Comparison of ENCODE assay signal across 1 cellular context in the genomic region with DNA sequence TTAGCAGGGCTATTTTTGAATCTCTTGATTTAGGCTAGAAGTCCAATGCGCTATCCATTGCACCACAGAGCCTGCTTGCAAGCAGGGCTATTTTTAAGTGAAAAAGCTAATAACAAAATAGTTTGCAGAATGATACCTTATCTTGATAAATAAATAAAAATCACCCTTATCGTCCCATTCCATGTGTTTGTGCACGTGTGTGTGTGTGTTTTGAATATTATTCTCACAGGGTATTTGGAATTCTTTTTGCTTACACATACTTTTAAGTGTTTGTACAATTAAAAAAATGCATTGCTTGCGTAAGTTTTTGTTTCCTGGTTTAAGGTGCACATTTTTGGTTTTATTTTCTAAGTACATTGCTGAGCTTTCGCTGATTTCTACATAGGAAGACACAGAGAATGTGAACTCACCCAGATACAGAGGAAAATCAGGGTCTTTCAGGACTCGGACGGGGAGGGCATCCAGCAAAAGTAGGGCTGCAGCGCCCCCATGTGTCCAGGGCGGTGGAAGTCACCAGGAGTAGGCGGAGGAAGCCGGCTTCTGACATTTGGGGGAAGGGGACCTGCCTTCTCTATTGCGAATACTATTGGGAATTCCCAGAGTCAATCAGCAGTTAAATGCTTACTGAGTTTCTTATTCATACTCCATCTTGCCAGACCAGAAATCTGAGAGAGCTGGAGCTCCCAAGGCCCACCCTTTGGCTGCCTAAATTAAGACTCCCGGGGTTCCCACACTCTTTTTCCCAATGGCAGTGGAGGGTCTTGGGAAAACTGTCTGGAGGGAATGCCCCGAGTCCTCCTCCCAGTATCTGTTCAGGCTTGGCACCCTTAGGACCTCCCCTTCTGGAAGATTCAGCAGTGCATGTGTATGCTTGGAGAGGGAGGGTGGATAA.
A peak's percentile ranks its signal among the peaks of the same experiment; 100 is the strongest.
TF ChIP-seq lines count a peak whose summit lies in the region.

No MANE protein-coding gene starts in this region.

TF ChIP-seq in HepG2, 621 proteins besides CTCF, POLR2A, EP300 and RAD21 (continued from another document and continues in another):
- no peak for TF ChIP-seq ZC3H4 (CRISPR knock-in tag; IDR thresholded peaks at IDR 0.05; ENCODE audit: borderline replicate concordance)
- no peak for TF ChIP-seq ZNF383 (CRISPR knock-in tag; IDR thresholded peaks at IDR 0.05; ENCODE audit: borderline replicate concordance)
- no peak for TF ChIP-seq REXO4 (CRISPR knock-in tag; IDR thresholded peaks at IDR 0.05; ENCODE audit: borderline replicate concordance)
- TF ChIP-seq ZNF619 (CRISPR knock-in tag; IDR thresholded peaks at IDR 0.05), result no peak
- TF ChIP-seq KLF11 (CRISPR knock-in tag; IDR thresholded peaks at IDR 0.05), result no peak
- no peak for TF ChIP-seq ZNF674 (CRISPR knock-in tag; IDR thresholded peaks at IDR 0.05; ENCODE audit: low read depth)
- no peak for TF ChIP-seq THAP11 (CRISPR knock-in tag; IDR thresholded peaks at IDR 0.05)
- TF ChIP-seq, protein P1, sequence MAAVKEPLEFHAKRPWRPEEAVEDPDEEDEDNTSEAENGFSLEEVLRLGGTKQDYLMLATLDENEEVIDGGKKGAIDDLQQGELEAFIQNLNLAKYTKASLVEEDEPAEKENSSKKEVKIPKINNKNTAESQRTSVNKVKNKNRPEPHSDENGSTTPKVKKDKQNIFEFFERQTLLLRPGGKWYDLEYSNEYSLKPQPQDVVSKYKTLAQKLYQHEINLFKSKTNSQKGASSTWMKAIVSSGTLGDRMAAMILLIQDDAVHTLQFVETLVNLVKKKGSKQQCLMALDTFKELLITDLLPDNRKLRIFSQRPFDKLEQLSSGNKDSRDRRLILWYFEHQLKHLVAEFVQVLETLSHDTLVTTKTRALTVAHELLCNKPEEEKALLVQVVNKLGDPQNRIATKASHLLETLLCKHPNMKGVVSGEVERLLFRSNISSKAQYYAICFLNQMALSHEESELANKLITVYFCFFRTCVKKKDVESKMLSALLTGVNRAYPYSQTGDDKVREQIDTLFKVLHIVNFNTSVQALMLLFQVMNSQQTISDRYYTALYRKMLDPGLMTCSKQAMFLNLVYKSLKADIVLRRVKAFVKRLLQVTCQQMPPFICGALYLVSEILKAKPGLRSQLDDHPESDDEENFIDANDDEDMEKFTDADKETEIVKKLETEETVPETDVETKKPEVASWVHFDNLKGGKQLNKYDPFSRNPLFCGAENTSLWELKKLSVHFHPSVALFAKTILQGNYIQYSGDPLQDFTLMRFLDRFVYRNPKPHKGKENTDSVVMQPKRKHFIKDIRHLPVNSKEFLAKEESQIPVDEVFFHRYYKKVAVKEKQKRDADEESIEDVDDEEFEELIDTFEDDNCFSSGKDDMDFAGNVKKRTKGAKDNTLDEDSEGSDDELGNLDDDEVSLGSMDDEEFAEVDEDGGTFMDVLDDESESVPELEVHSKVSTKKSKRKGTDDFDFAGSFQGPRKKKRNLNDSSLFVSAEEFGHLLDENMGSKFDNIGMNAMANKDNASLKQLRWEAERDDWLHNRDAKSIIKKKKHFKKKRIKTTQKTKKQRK (IDR thresholded peaks at IDR 0.05; ENCODE audit: low read length), result no peak
- peak; percentile 23; the same call in 1 of the 2 replicates for TF ChIP-seq ZBTB7B (CRISPR knock-in tag; IDR thresholded peaks at IDR 0.05)
- TF ChIP-seq SIN3B (IDR thresholded peaks at IDR 0.05; ENCODE audit: low read length), result no peak
- TF ChIP-seq HNRNPL (IDR thresholded peaks at IDR 0.05; ENCODE audit: low read depth, low read length), result no peak
- TF ChIP-seq NR2F1 (CRISPR knock-in tag; IDR thresholded peaks at IDR 0.05), result no peak
- TF ChIP-seq, protein P2, sequence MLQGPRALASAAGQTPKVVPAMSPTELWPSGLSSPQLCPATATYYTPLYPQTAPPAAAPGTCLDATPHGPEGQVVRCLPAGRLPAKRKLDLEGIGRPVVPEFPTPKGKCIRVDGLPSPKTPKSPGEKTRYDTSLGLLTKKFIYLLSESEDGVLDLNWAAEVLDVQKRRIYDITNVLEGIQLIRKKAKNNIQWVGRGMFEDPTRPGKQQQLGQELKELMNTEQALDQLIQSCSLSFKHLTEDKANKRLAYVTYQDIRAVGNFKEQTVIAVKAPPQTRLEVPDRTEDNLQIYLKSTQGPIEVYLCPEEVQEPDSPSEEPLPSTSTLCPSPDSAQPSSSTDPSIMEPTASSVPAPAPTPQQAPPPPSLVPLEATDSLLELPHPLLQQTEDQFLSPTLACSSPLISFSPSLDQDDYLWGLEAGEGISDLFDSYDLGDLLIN (CRISPR knock-in tag; IDR thresholded peaks at IDR 0.05; ENCODE audit: borderline replicate concordance), result no peak
- no peak for TF ChIP-seq ZNF350 (CRISPR knock-in tag; IDR thresholded peaks at IDR 0.05; ENCODE audit: borderline replicate concordance, low read depth)
- peak; percentile 17 to 69; a peak in 2 of 4 replicates for TF ChIP-seq MAFK (conservative IDR thresholded peaks at IDR 0.05 in 1 of 2, IDR thresholded peaks at IDR 0.05 in 1 of 2; ENCODE audit: low read length in 2 of 2)
- TF ChIP-seq ZNF460 (CRISPR knock-in tag; IDR thresholded peaks at IDR 0.05; ENCODE audit: borderline replicate concordance), result no peak
- no peak for TF ChIP-seq DNMT1 (CRISPR knock-in tag; IDR thresholded peaks at IDR 0.05)
- TF ChIP-seq, protein P3, sequence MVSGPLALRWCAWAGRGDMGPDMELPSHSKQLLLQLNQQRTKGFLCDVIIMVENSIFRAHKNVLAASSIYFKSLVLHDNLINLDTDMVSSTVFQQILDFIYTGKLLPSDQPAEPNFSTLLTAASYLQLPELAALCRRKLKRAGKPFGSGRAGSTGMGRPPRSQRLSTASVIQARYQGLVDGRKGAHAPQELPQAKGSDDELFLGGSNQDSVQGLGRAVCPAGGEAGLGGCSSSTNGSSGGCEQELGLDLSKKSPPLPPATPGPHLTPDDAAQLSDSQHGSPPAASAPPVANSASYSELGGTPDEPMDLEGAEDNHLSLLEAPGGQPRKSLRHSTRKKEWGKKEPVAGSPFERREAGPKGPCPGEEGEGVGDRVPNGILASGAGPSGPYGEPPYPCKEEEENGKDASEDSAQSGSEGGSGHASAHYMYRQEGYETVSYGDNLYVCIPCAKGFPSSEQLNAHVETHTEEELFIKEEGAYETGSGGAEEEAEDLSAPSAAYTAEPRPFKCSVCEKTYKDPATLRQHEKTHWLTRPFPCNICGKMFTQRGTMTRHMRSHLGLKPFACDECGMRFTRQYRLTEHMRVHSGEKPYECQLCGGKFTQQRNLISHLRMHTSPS (CRISPR knock-in tag; IDR thresholded peaks at IDR 0.05; ENCODE audit: low read depth), result no peak
- no peak for TF ChIP-seq HIVEP1 (CRISPR knock-in tag; IDR thresholded peaks at IDR 0.05)
- TF ChIP-seq SOX5 (CRISPR knock-in tag; IDR thresholded peaks at IDR 0.05; ENCODE audit: borderline replicate concordance), result 0 out of 2 replicates have a peak, but pooled peaks have one; percentile 15
- TF ChIP-seq GATAD2A (CRISPR knock-in tag; IDR thresholded peaks at IDR 0.05), result peak; percentile 40; the same call in 1 of the 2 replicates
- TF ChIP-seq RBAK (CRISPR knock-in tag; IDR thresholded peaks at IDR 0.05), result no peak
- TF ChIP-seq ZNF432 (CRISPR knock-in tag; IDR thresholded peaks at IDR 0.05; ENCODE audit: borderline replicate concordance), result no peak
- TF ChIP-seq, protein P4, sequence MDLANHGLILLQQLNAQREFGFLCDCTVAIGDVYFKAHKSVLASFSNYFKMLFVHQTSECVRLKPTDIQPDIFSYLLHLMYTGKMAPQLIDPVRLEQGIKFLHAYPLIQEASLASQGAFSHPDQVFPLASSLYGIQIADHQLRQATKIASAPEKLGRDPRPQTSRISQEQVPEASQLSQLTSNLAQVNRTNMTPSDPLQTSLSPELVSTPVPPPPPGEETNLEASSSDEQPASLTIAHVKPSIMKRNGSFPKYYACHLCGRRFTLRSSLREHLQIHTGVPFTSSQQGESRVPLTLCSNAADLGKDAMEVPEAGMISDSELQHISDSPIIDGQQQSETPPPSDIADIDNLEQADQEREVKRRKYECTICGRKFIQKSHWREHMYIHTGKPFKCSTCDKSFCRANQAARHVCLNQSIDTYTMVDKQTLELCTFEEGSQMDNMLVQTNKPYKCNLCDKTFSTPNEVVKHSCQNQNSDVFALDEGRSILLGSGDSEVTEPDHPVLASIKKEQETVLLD (CRISPR knock-in tag; IDR thresholded peaks at IDR 0.05; ENCODE audit: low read depth), result no peak
- TF ChIP-seq, protein P5, sequence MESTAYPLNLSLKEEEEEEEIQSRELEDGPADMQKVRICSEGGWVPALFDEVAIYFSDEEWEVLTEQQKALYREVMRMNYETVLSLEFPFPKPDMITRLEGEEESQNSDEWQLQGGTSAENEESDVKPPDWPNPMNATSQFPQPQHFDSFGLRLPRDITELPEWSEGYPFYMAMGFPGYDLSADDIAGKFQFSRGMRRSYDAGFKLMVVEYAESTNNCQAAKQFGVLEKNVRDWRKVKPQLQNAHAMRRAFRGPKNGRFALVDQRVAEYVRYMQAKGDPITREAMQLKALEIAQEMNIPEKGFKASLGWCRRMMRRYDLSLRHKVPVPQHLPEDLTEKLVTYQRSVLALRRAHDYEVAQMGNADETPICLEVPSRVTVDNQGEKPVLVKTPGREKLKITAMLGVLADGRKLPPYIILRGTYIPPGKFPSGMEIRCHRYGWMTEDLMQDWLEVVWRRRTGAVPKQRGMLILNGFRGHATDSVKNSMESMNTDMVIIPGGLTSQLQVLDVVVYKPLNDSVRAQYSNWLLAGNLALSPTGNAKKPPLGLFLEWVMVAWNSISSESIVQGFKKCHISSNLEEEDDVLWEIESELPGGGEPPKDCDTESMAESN (CRISPR knock-in tag; conservative IDR thresholded peaks at IDR 0.05), result 0 out of 2 replicates have a peak, but pooled peaks have one; percentile 23
- TF ChIP-seq, protein P6, sequence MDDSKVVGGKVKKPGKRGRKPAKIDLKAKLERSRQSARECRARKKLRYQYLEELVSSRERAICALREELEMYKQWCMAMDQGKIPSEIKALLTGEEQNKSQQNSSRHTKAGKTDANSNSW (CRISPR knock-in tag; IDR thresholded peaks at IDR 0.05; ENCODE audit: borderline replicate concordance), result no peak
- TF ChIP-seq HNRNPH1 (optimal IDR thresholded peaks at IDR 0.05; ENCODE audit: low read depth, low read length), result no peak
- no peak for TF ChIP-seq TRIM24 (CRISPR knock-in tag; IDR thresholded peaks at IDR 0.05)
- TF ChIP-seq ZNF598 (CRISPR knock-in tag; IDR thresholded peaks at IDR 0.05; ENCODE audit: borderline replicate concordance), result no peak
- no peak for TF ChIP-seq POLR2G (IDR thresholded peaks at IDR 0.05; ENCODE audit: low read depth, low read length)
- TF ChIP-seq, protein P7, sequence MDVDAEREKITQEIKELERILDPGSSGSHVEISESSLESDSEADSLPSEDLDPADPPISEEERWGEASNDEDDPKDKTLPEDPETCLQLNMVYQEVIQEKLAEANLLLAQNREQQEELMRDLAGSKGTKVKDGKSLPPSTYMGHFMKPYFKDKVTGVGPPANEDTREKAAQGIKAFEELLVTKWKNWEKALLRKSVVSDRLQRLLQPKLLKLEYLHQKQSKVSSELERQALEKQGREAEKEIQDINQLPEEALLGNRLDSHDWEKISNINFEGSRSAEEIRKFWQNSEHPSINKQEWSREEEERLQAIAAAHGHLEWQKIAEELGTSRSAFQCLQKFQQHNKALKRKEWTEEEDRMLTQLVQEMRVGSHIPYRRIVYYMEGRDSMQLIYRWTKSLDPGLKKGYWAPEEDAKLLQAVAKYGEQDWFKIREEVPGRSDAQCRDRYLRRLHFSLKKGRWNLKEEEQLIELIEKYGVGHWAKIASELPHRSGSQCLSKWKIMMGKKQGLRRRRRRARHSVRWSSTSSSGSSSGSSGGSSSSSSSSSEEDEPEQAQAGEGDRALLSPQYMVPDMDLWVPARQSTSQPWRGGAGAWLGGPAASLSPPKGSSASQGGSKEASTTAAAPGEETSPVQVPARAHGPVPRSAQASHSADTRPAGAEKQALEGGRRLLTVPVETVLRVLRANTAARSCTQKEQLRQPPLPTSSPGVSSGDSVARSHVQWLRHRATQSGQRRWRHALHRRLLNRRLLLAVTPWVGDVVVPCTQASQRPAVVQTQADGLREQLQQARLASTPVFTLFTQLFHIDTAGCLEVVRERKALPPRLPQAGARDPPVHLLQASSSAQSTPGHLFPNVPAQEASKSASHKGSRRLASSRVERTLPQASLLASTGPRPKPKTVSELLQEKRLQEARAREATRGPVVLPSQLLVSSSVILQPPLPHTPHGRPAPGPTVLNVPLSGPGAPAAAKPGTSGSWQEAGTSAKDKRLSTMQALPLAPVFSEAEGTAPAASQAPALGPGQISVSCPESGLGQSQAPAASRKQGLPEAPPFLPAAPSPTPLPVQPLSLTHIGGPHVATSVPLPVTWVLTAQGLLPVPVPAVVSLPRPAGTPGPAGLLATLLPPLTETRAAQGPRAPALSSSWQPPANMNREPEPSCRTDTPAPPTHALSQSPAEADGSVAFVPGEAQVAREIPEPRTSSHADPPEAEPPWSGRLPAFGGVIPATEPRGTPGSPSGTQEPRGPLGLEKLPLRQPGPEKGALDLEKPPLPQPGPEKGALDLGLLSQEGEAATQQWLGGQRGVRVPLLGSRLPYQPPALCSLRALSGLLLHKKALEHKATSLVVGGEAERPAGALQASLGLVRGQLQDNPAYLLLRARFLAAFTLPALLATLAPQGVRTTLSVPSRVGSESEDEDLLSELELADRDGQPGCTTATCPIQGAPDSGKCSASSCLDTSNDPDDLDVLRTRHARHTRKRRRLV (CRISPR knock-in tag; IDR thresholded peaks at IDR 0.05), result no peak
- TF ChIP-seq GFI1 (CRISPR knock-in tag; IDR thresholded peaks at IDR 0.05; ENCODE audit: borderline replicate concordance), result no peak
- TF ChIP-seq ZNF768 (CRISPR knock-in tag; IDR thresholded peaks at IDR 0.05), result no peak
- TF ChIP-seq ZNF615 (CRISPR knock-in tag; IDR thresholded peaks at IDR 0.05; ENCODE audit: borderline replicate concordance), result no peak
- TF ChIP-seq, protein P8, sequence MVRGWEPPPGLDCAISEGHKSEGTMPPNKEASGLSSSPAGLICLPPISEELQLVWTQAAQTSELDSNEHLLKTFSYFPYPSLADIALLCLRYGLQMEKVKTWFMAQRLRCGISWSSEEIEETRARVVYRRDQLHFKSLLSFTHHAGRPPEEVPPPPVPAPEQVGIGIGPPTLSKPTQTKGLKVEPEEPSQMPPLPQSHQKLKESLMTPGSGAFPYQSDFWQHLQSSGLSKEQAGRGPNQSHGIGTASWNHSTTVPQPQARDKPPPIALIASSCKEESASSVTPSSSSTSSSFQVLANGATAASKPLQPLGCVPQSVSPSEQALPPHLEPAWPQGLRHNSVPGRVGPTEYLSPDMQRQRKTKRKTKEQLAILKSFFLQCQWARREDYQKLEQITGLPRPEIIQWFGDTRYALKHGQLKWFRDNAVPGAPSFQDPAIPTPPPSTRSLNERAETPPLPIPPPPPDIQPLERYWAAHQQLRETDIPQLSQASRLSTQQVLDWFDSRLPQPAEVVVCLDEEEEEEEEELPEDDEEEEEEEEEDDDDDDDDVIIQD (CRISPR knock-in tag; IDR thresholded peaks at IDR 0.05; ENCODE audit: low read depth), result no peak
- TF ChIP-seq BCL6 (CRISPR knock-in tag; IDR thresholded peaks at IDR 0.05), result 0 out of 2 replicates have a peak, but pooled peaks have one; percentile 18
- no peak for TF ChIP-seq GZF1 (CRISPR knock-in tag; IDR thresholded peaks at IDR 0.05)
- TF ChIP-seq ZC3H13 (CRISPR knock-in tag; IDR thresholded peaks at IDR 0.05), result no peak
- TF ChIP-seq, protein P9, sequence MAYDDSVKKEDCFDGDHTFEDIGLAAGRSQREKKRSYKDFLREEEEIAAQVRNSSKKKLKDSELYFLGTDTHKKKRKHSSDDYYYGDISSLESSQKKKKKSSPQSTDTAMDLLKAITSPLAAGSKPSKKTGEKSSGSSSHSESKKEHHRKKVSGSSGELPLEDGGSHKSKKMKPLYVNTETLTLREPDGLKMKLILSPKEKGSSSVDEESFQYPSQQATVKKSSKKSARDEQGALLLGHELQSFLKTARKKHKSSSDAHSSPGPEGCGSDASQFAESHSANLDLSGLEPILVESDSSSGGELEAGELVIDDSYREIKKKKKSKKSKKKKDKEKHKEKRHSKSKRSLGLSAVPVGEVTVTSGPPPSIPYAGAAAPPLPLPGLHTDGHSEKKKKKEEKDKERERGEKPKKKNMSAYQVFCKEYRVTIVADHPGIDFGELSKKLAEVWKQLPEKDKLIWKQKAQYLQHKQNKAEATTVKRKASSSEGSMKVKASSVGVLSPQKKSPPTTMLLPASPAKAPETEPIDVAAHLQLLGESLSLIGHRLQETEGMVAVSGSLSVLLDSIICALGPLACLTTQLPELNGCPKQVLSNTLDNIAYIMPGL (CRISPR knock-in tag; IDR thresholded peaks at IDR 0.05; ENCODE audit: borderline replicate concordance in 1 of 2, low read depth in 1 of 2), result peak in 1 of 2 experiments; percentile 56; a peak in 1 of 4 replicates
